In genomic region chrX:33086886-33087285, GRCh38 we compare ENCODE assay signal across 15 cellular contexts.
DNase-seq lines count a peak whose midpoint lies in the region; ATAC-seq and TF ChIP-seq lines count a peak whose summit lies in the region.
"Had no signal": no experiment of that assay in that cellular context is flagged by ENCODE, and none has a peak within 500 bp of the region (broad histone marks: within the 10 kb centered on the region; RNA-seq: fewer than 3 reads in every experiment).

No MANE protein-coding gene starts in this region.

- peak; percentile 10 for DNase-seq in D341Med (ENCODE audit: low spot score)
- peak; percentile 7 for DNase-seq in H7
- no peak for DNase-seq in OCI-LY7 (ENCODE audit: low spot score)
- DNase-seq in mesothelial cell of epicardium (ENCODE audit: low spot score in 2 of 2, unreplicated experiment in 2 of 2) = no peak
- DNase-seq in CD4-positive, alpha-beta T cell = no peak
- DNase-seq: ACHN; C1 segment of cervical spinal cord; CD4-positive, alpha-beta memory T cell; DMS53; GM23248; H9; Kasumi-1; KBM-7 had no signal

- H3K36me3 ChIP-seq in H7 (replicated peaks; ENCODE audit: control insufficient read depth, insufficient read depth, low read length) (no peaks in the 10 kb centered on the region), OCI-LY7 (ENCODE audit: insufficient read depth, low read length) (no peaks in the 10 kb centered on the region; the same call in 1 of the 2 replicates)

- no peaks in the 10 kb centered on the region for H3K27me3 Mint-ChIP-seq in mesothelial cell of epicardium (ENCODE audit: low read depth)
- no peaks in the 10 kb centered on the region for H3K27me3 Mint-ChIP-seq in CD4-positive, alpha-beta T cell
- H3K27me3 Mint-ChIP-seq: CD4-positive, alpha-beta memory T cell had no signal

- CTCF ChIA-PET in OCI-LY7 (lab: Charles Lee; ENCODE audit: unreplicated experiment) = no interaction called here
- CTCF ChIA-PET in CD4-positive, alpha-beta T cell (lab: Charles Lee) = no interaction called here

- POLR2A ChIA-PET in OCI-LY7 (lab: Charles Lee) = interaction anchor here (1.4 kb wide), 1 partner anchor 28 kb away, joined by 3 read pairs; no protein-coding TSS in a partner anchor
- POLR2A ChIA-PET in CD4-positive, alpha-beta T cell (lab: Charles Lee) = no interaction called here

- H3K4me1 Mint-ChIP-seq in mesothelial cell of epicardium = peaks cover 24% of the 10 kb centered on the region
- H3K4me1 Mint-ChIP-seq in CD4-positive, alpha-beta T cell (ENCODE audit: low read depth) = no peaks in the 10 kb centered on the region
- H3K4me1 Mint-ChIP-seq: CD4-positive, alpha-beta memory T cell had no signal

- no peaks in the 10 kb centered on the region for H3K9me3 ChIP-seq in OCI-LY7 (ENCODE audit: low read length)
- H3K9me3 ChIP-seq in CD4-positive, alpha-beta T cell (ENCODE audit: control insufficient read depth, low read length) = no peaks in the 10 kb centered on the region

- H3K27ac ChIP-seq in OCI-LY7 (ENCODE audit: low read depth, low read length, poor library complexity, severe bottlenecking) = no peak overlapping the region
- no peak overlapping the region for H3K27ac ChIP-seq in CD4-positive, alpha-beta T cell (ENCODE audit: low read depth, low read length)
- H3K27ac ChIP-seq: GM23248 had no signal

- H3K4me3 Mint-ChIP-seq in mesothelial cell of epicardium = no peak overlapping the region
- H3K4me3 Mint-ChIP-seq in CD4-positive, alpha-beta T cell = no peak overlapping the region
- H3K4me3 Mint-ChIP-seq: CD4-positive, alpha-beta memory T cell; H9 had no signal

- H3K4me3 ChIP-seq in H7 (ENCODE audit: insufficient read depth, low read depth, low read length) (no peak overlapping the region), OCI-LY7 (ENCODE audit: low read depth, low read length, poor library complexity, severe bottlenecking) (no peak overlapping the region)
- H3K4me3 ChIP-seq: GM23248 had no signal

- H3K4me2 ChIP-seq in OCI-LY7 (ENCODE audit: low read length) = no peak overlapping the region

- ATAC-seq in HG03521 (IDR thresholded peaks at IDR 0.05; ENCODE audit: unreplicated experiment) (no peak), GM21737 (IDR thresholded peaks at IDR 0.05; ENCODE audit: unreplicated experiment) (no peak)
- no peak for ATAC-seq in CD4-positive, alpha-beta T cell (ENCODE audit: poor library complexity)

- H4K20me1 ChIP-seq in OCI-LY7 (ENCODE audit: insufficient read depth, low read length) = no peaks in the 10 kb centered on the region

- no peaks in the 10 kb centered on the region for H3K79me2 ChIP-seq in OCI-LY7 (ENCODE audit: insufficient read depth, low read depth, low read length)

- H3K27ac Mint-ChIP-seq in mesothelial cell of epicardium = peak overlapping the region; percentile 43
- no peak overlapping the region for H3K27ac Mint-ChIP-seq in CD4-positive, alpha-beta T cell
- H3K27ac Mint-ChIP-seq: CD4-positive, alpha-beta memory T cell; H9 had no signal

- no peak for TF ChIP-seq CTCF in OCI-LY7 (conservative IDR thresholded peaks at IDR 0.05; ENCODE audit: low read length)
- no peak for TF ChIP-seq CTCF in mesothelial cell of epicardium (IDR thresholded peaks at IDR 0.05; ENCODE audit: unreplicated experiment)
- no peak for TF ChIP-seq CTCF in CD4-positive, alpha-beta T cell (IDR thresholded peaks at IDR 0.05)

- peaks cover 3% of the 10 kb centered on the region for H3K36me3 Mint-ChIP-seq in mesothelial cell of epicardium
- no peaks in the 10 kb centered on the region for H3K36me3 Mint-ChIP-seq in CD4-positive, alpha-beta T cell (ENCODE audit: low read depth)
- H3K36me3 Mint-ChIP-seq: CD4-positive, alpha-beta memory T cell had no signal

- H3K9me2 ChIP-seq in OCI-LY7 (ENCODE audit: insufficient read depth, low read length) = no peaks in the 10 kb centered on the region

- no TSS peak for BruUV-seq in OCI-LY7 (replicated peaks; lab: Mats Ljungman, UMichigan)

- H3K27me3 ChIP-seq in H7 (ENCODE audit: control insufficient read depth, insufficient read depth, low read length) = no peaks in the 10 kb centered on the region
- no peaks in the 10 kb centered on the region for H3K27me3 ChIP-seq in CD4-positive, alpha-beta T cell (ENCODE audit: control insufficient read depth, insufficient read depth, low read length)

- no peaks in the 10 kb centered on the region for H3K9me3 Mint-ChIP-seq in mesothelial cell of epicardium
- no peaks in the 10 kb centered on the region for H3K9me3 Mint-ChIP-seq in CD4-positive, alpha-beta T cell

- no peaks in the 10 kb centered on the region for H3K4me1 ChIP-seq in OCI-LY7 (ENCODE audit: insufficient read depth, low read length, poor library complexity, severe bottlenecking)

- intact Hi-C loops in OCI-LY7 (cut with micrococcal nuclease; ENCODE audit: unreplicated experiment) = no loop called here
- intact Hi-C loops in CD4-positive, alpha-beta T cell (cut with DNase I, micrococcal nuclease) = no loop called here

- peak overlapping the region; percentile 54; the same call in 1 of the 2 replicates for H2AFZ ChIP-seq in OCI-LY7 (ENCODE audit: low read length)
- H2AFZ ChIP-seq: GM23248 had no signal

Comparison
In these comparisons a context has a peak if more than half of its experiments do, and no peak if none do; other contexts are left out.
1. DNase-seq: peak in D341Med (single experiment) and H7 (single experiment); none in OCI-LY7 (single experiment), mesothelial cell of epicardium (0 of 2) and CD4-positive, alpha-beta T cell (0 of 10).